Comparison of ENCODE assay signal across 20 cellular contexts in genomic region chr5:148412124-148412523, GRCh38.
"Had no signal": no experiment of that assay in that cellular context is flagged by ENCODE, and none has a peak within 500 bp of the region (broad histone marks: within the 10 kb centered on the region; RNA-seq: fewer than 3 reads in every experiment).

No MANE protein-coding gene starts in this region.

- H3K79me2 ChIP-seq: hepatocyte, parathyroid adenoma had no signal

- H3K4me2 ChIP-seq: hepatocyte had no signal

- H3K9ac ChIP-seq: parathyroid adenoma had no signal

- H3K4me1 ChIP-seq: parathyroid adenoma, prostate gland, right lobe of liver, stomach, transverse colon had no signal

- DNase-seq: cortex of kidney; dorsolateral prefrontal cortex; effector CD8-positive, alpha-beta T cell; foreskin melanocyte; head of caudate nucleus; left colon; mesendoderm; naive B cell; right lobe of liver; stimulated activated CD4-positive, alpha-beta T cell treated with anti-CD3 and anti-CD28 coated beads, Interleukin-4, amount 100 ng/mL, for 1 hour; stimulated activated CD8-positive, alpha-beta memory T cell treated with anti-CD3 and anti-CD28 coated beads, Interleukin-4, amount 100 ng/mL, for 48 hours; stomach; substantia nigra; transverse colon had no signal

- H3K4me1 Mint-ChIP-seq: naive B cell; nephron; stimulated activated memory B cell treated with anti-CD40 and anti-IgM and Interleukin-4, amounts not matched to agents 10 μg/mL and 1 μg/mL and 100 μg/mL, for 72 hours had no signal

- H3K9me3 Mint-ChIP-seq: naive B cell; nephron; stimulated activated memory B cell treated with anti-CD40 and anti-IgM and Interleukin-4, amounts not matched to agents 10 μg/mL and 1 μg/mL and 100 μg/mL, for 72 hours had no signal

- H3K4me3 Mint-ChIP-seq: naive B cell; nephron; stimulated activated memory B cell treated with anti-CD40 and anti-IgM and Interleukin-4, amounts not matched to agents 10 μg/mL and 1 μg/mL and 100 μg/mL, for 72 hours had no signal

- H3K4me3 ChIP-seq: dorsolateral prefrontal cortex, hepatocyte, prostate gland, right lobe of liver, stomach, thoracic aorta, transverse colon had no signal

- H3K27ac ChIP-seq: dorsolateral prefrontal cortex, hepatocyte, parathyroid adenoma, prostate gland, right lobe of liver, stomach, thoracic aorta, transverse colon had no signal

- ATAC-seq: left colon; right lobe of liver; stimulated activated memory B cell treated with anti-CD40 and anti-IgM and Interleukin-4, amounts not matched to agents 10 μg/mL and 1 μg/mL and 100 μg/mL, for 72 hours had no signal

- H3K27me3 Mint-ChIP-seq: naive B cell; stimulated activated memory B cell treated with anti-CD40 and anti-IgM and Interleukin-4, amounts not matched to agents 10 μg/mL and 1 μg/mL and 100 μg/mL, for 72 hours had no signal

- H2AFZ ChIP-seq: hepatocyte, parathyroid adenoma had no signal

- H3K9me3 ChIP-seq: prostate gland, right lobe of liver, stomach, thoracic aorta, transverse colon had no signal

- H3K27me3 ChIP-seq: dorsolateral prefrontal cortex, hepatocyte, right lobe of liver, stomach, transverse colon had no signal

- H3K27ac Mint-ChIP-seq: nephron had no signal

- H3K36me3 ChIP-seq: prostate gland had no signal
